ENCODE assay signal across 1 cellular context in the genomic region with DNA sequence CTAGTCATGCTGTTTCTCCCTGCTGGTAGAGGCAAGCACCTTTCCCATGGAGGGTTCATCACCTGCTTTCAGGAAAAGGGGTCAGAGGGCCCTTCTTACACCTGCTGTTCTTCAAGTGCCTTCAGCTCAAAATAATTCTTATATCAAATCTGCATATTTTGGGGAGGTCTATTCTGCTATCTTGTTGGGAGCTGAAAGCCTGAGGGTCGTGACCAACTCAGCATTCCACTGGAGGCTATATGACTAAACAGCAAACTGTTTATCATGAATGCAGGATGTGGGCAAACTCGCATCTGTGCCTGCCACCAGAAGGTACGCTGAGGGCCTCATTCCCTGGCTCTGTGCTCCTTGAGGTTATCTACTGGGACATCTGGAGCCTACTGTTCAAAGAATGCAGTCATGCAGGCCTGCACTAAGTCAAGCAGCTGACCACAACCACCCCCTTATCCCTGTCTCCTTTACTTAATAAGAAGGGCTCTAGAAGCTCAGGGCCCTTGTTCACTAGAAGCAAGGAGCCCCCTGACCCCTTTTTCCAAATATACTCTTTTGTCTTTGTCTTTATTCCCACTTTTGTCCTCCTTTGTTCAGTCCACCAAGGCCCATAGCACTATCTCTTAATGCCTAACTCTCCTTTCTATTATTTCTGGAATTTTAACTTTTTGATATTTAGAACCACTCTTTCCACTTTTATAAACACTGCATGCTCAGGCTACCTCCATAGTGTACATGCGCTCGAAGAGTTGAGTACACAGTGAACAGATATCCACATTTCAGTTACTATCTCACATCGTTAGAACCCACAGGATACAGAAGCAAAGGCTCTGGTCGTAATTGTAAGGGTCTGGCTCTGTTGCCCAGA.
TF ChIP-seq lines count a peak whose summit lies in the region.

No MANE protein-coding gene starts in this region.

TF ChIP-seq in K562, 482 proteins besides CTCF, POLR2A, EP300 and RAD21 (continued from another document and continues in another):
- TF ChIP-seq, protein P1, sequence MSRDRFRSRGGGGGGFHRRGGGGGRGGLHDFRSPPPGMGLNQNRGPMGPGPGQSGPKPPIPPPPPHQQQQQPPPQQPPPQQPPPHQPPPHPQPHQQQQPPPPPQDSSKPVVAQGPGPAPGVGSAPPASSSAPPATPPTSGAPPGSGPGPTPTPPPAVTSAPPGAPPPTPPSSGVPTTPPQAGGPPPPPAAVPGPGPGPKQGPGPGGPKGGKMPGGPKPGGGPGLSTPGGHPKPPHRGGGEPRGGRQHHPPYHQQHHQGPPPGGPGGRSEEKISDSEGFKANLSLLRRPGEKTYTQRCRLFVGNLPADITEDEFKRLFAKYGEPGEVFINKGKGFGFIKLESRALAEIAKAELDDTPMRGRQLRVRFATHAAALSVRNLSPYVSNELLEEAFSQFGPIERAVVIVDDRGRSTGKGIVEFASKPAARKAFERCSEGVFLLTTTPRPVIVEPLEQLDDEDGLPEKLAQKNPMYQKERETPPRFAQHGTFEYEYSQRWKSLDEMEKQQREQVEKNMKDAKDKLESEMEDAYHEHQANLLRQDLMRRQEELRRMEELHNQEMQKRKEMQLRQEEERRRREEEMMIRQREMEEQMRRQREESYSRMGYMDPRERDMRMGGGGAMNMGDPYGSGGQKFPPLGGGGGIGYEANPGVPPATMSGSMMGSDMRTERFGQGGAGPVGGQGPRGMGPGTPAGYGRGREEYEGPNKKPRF (IDR thresholded peaks at IDR 0.05; ENCODE audit: low read depth, low read length): no peak
- no peak for TF ChIP-seq ZNF384 (IDR thresholded peaks at IDR 0.05; ENCODE audit: low read depth, low read length)
- peak; percentile 34; the same call in 1 of the 2 replicates for TF ChIP-seq CC2D1A (IDR thresholded peaks at IDR 0.05)
- TF ChIP-seq, protein P2, sequence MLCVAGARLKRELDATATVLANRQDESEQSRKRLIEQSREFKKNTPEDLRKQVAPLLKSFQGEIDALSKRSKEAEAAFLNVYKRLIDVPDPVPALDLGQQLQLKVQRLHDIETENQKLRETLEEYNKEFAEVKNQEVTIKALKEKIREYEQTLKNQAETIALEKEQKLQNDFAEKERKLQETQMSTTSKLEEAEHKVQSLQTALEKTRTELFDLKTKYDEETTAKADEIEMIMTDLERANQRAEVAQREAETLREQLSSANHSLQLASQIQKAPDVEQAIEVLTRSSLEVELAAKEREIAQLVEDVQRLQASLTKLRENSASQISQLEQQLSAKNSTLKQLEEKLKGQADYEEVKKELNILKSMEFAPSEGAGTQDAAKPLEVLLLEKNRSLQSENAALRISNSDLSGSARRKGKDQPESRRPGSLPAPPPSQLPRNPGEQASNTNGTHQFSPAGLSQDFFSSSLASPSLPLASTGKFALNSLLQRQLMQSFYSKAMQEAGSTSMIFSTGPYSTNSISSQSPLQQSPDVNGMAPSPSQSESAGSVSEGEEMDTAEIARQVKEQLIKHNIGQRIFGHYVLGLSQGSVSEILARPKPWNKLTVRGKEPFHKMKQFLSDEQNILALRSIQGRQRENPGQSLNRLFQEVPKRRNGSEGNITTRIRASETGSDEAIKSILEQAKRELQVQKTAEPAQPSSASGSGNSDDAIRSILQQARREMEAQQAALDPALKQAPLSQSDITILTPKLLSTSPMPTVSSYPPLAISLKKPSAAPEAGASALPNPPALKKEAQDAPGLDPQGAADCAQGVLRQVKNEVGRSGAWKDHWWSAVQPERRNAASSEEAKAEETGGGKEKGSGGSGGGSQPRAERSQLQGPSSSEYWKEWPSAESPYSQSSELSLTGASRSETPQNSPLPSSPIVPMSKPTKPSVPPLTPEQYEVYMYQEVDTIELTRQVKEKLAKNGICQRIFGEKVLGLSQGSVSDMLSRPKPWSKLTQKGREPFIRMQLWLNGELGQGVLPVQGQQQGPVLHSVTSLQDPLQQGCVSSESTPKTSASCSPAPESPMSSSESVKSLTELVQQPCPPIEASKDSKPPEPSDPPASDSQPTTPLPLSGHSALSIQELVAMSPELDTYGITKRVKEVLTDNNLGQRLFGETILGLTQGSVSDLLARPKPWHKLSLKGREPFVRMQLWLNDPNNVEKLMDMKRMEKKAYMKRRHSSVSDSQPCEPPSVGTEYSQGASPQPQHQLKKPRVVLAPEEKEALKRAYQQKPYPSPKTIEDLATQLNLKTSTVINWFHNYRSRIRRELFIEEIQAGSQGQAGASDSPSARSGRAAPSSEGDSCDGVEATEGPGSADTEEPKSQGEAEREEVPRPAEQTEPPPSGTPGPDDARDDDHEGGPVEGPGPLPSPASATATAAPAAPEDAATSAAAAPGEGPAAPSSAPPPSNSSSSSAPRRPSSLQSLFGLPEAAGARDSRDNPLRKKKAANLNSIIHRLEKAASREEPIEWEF (CRISPR knock-in tag; IDR thresholded peaks at IDR 0.05): 0 out of 2 replicates have a peak, but pooled peaks have one; percentile 60
- TF ChIP-seq, protein P3, sequence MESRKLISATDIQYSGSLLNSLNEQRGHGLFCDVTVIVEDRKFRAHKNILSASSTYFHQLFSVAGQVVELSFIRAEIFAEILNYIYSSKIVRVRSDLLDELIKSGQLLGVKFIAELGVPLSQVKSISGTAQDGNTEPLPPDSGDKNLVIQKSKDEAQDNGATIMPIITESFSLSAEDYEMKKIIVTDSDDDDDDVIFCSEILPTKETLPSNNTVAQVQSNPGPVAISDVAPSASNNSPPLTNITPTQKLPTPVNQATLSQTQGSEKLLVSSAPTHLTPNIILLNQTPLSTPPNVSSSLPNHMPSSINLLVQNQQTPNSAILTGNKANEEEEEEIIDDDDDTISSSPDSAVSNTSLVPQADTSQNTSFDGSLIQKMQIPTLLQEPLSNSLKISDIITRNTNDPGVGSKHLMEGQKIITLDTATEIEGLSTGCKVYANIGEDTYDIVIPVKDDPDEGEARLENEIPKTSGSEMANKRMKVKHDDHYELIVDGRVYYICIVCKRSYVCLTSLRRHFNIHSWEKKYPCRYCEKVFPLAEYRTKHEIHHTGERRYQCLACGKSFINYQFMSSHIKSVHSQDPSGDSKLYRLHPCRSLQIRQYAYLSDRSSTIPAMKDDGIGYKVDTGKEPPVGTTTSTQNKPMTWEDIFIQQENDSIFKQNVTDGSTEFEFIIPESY (CRISPR knock-in tag; IDR thresholded peaks at IDR 0.05): no peak
- TF ChIP-seq, protein P4, sequence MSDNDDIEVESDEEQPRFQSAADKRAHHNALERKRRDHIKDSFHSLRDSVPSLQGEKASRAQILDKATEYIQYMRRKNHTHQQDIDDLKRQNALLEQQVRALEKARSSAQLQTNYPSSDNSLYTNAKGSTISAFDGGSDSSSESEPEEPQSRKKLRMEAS (CRISPR knock-in tag; IDR thresholded peaks at IDR 0.05): peak; percentile 85
- TF ChIP-seq ZFX (CRISPR knock-in tag; IDR thresholded peaks at IDR 0.05): peak; percentile 49; the same call in 1 of the 2 replicates
- TF ChIP-seq MAFG (tag; conservative IDR thresholded peaks at IDR 0.05): 0 out of 2 replicates have a peak, but pooled peaks have one; percentile 13
- no peak for TF ChIP-seq CAMTA2 (CRISPR knock-in tag; conservative IDR thresholded peaks at IDR 0.05)
- TF ChIP-seq FUS (optimal IDR thresholded peaks at IDR 0.05; ENCODE audit: low read depth, low read length): no peak
- no peak for TF ChIP-seq YY1 (IDR thresholded peaks at IDR 0.05; ENCODE audit: borderline replicate concordance in 1 of 3, control insufficient read depth in 1 of 3, extremely low read depth in 1 of 3, insufficient read depth in 3 of 3, insufficient read length in 1 of 3, insufficient replicate concordance in 2 of 3, low read depth in 1 of 3, low read length in 2 of 3)
- TF ChIP-seq, protein P5, sequence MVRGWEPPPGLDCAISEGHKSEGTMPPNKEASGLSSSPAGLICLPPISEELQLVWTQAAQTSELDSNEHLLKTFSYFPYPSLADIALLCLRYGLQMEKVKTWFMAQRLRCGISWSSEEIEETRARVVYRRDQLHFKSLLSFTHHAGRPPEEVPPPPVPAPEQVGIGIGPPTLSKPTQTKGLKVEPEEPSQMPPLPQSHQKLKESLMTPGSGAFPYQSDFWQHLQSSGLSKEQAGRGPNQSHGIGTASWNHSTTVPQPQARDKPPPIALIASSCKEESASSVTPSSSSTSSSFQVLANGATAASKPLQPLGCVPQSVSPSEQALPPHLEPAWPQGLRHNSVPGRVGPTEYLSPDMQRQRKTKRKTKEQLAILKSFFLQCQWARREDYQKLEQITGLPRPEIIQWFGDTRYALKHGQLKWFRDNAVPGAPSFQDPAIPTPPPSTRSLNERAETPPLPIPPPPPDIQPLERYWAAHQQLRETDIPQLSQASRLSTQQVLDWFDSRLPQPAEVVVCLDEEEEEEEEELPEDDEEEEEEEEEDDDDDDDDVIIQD (CRISPR knock-in tag; IDR thresholded peaks at IDR 0.05): no peak
- peak; percentile 88 for TF ChIP-seq SMARCA4 (IDR thresholded peaks at IDR 0.05)
- TF ChIP-seq, protein P6, sequence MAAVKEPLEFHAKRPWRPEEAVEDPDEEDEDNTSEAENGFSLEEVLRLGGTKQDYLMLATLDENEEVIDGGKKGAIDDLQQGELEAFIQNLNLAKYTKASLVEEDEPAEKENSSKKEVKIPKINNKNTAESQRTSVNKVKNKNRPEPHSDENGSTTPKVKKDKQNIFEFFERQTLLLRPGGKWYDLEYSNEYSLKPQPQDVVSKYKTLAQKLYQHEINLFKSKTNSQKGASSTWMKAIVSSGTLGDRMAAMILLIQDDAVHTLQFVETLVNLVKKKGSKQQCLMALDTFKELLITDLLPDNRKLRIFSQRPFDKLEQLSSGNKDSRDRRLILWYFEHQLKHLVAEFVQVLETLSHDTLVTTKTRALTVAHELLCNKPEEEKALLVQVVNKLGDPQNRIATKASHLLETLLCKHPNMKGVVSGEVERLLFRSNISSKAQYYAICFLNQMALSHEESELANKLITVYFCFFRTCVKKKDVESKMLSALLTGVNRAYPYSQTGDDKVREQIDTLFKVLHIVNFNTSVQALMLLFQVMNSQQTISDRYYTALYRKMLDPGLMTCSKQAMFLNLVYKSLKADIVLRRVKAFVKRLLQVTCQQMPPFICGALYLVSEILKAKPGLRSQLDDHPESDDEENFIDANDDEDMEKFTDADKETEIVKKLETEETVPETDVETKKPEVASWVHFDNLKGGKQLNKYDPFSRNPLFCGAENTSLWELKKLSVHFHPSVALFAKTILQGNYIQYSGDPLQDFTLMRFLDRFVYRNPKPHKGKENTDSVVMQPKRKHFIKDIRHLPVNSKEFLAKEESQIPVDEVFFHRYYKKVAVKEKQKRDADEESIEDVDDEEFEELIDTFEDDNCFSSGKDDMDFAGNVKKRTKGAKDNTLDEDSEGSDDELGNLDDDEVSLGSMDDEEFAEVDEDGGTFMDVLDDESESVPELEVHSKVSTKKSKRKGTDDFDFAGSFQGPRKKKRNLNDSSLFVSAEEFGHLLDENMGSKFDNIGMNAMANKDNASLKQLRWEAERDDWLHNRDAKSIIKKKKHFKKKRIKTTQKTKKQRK (IDR thresholded peaks at IDR 0.05; ENCODE audit: borderline replicate concordance, low read depth, low read length): no peak
- peak; percentile 69 for TF ChIP-seq SMAD4 (CRISPR knock-in tag; conservative IDR thresholded peaks at IDR 0.05)
- TF ChIP-seq GTF2A2 (tag; IDR thresholded peaks at IDR 0.05): no peak
- no peak for TF ChIP-seq NELFE (IDR thresholded peaks at IDR 0.05; ENCODE audit: insufficient read depth, insufficient read length)
- TF ChIP-seq NCOR1 (IDR thresholded peaks at IDR 0.05): peak; percentile 90
- TF ChIP-seq CREM (IDR thresholded peaks at IDR 0.05; ENCODE audit: low read depth): peak; percentile 33; the same call in 1 of the 2 replicates
- no peak for TF ChIP-seq CHD1 (IDR thresholded peaks at IDR 0.05; ENCODE audit: low read length)
- TF ChIP-seq, protein P7, sequence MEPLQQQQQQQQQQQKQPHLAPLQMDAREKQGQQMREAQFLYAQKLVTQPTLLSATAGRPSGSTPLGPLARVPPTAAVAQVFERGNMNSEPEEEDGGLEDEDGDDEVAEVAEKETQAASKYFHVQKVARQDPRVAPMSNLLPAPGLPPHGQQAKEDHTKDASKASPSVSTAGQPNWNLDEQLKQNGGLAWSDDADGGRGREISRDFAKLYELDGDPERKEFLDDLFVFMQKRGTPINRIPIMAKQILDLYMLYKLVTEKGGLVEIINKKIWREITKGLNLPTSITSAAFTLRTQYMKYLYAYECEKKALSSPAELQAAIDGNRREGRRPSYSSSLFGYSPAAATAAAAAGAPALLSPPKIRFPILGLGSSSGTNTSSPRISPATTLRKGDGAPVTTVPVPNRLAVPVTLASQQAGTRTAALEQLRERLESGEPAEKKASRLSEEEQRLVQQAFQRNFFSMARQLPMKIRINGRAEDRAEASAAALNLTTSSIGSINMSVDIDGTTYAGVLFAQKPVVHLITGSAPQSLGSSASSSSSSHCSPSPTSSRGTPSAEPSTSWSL (CRISPR knock-in tag; IDR thresholded peaks at IDR 0.05; ENCODE audit: borderline replicate concordance): no peak
- TF ChIP-seq, protein P8, sequence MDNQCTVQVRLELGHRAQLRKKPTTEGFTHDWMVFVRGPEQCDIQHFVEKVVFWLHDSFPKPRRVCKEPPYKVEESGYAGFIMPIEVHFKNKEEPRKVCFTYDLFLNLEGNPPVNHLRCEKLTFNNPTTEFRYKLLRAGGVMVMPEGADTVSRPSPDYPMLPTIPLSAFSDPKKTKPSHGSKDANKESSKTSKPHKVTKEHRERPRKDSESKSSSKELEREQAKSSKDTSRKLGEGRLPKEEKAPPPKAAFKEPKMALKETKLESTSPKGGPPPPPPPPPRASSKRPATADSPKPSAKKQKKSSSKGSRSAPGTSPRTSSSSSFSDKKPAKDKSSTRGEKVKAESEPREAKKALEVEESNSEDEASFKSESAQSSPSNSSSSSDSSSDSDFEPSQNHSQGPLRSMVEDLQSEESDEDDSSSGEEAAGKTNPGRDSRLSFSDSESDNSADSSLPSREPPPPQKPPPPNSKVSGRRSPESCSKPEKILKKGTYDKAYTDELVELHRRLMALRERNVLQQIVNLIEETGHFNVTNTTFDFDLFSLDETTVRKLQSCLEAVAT (IDR thresholded peaks at IDR 0.05): peak in 1 of 2 experiments; percentile 55; a peak in 1 of 4 replicates
- TF ChIP-seq, protein P9, sequence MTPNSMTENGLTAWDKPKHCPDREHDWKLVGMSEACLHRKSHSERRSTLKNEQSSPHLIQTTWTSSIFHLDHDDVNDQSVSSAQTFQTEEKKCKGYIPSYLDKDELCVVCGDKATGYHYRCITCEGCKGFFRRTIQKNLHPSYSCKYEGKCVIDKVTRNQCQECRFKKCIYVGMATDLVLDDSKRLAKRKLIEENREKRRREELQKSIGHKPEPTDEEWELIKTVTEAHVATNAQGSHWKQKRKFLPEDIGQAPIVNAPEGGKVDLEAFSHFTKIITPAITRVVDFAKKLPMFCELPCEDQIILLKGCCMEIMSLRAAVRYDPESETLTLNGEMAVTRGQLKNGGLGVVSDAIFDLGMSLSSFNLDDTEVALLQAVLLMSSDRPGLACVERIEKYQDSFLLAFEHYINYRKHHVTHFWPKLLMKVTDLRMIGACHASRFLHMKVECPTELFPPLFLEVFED (CRISPR knock-in tag; conservative IDR thresholded peaks at IDR 0.05): 0 out of 2 replicates have a peak, but pooled peaks have one; percentile 35
- TF ChIP-seq CBX5 (IDR thresholded peaks at IDR 0.05; ENCODE audit: borderline replicate concordance, low read depth): no peak
- TF ChIP-seq LEF1 (IDR thresholded peaks at IDR 0.05): peak; percentile 39; the same call in 1 of the 2 replicates
- TF ChIP-seq STAG1 (CRISPR knock-in tag; IDR thresholded peaks at IDR 0.05; ENCODE audit: borderline replicate concordance): no peak
- TF ChIP-seq, protein P10, sequence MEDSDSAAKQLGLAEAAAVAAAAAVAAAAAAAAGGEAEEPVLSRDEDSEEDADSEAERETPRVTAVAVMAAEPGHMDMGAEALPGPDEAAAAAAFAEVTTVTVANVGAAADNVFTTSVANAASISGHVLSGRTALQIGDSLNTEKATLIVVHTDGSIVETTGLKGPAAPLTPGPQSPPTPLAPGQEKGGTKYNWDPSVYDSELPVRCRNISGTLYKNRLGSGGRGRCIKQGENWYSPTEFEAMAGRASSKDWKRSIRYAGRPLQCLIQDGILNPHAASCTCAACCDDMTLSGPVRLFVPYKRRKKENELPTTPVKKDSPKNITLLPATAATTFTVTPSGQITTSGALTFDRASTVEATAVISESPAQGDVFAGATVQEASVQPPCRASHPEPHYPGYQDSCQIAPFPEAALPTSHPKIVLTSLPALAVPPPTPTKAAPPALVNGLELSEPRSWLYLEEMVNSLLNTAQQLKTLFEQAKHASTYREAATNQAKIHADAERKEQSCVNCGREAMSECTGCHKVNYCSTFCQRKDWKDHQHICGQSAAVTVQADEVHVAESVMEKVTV (CRISPR knock-in tag; IDR thresholded peaks at IDR 0.05): peak; percentile 11; the same call in 1 of the 2 replicates
- TF ChIP-seq ZNF24 (IDR thresholded peaks at IDR 0.05): no peak
